26 cellular contexts compared by ENCODE assay signal in the genomic region with DNA sequence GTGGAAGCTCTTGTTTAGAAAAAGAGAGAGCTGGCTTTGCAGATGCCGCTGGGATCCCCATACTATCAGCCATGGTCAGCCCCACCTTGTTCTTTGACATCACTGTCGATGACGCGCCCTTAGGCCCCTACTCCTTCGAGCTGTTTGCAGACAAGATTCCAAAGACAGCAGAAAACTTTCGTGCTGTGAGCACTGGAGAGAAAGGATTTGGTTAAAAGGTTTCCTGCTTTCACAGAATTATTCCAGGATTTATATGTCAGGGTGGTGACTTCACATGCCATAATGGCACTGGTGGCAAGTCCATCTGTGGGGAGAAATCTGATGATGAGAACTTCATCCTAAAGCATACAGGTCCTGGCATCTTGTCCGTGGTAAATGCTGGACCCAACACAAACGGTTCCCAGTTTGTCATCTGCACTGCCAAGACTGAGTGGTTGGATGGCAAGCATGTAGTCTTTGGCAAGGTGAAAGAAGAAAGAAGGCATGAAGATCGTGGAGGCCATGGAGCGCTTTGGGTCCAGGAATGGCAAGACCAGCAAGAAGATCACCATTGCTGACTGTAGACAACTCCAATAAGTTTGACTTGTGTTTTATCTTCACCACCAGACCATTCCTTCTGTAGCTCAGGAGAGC. TPM values are rescaled to one million over a fixed set of nuclear protein-coding genes. Genes with fewer than 3 reads are reported as not detected.
"Had no signal": no experiment of that assay in that cellular context is flagged by ENCODE, and none has a peak within 500 bp of the region (broad histone marks: within the 10 kb centered on the region; RNA-seq: fewer than 3 reads in every experiment).

No MANE protein-coding gene starts in this region.

- H3K27me3 ChIP-seq: ascending aorta, brain microvascular endothelial cell, gastroesophageal sphincter, hepatocyte, upper lobe of left lung had no signal

- ATAC-seq: activated CD4-positive, CD25-positive, alpha-beta regulatory T cell treated with anti-CD3 and anti-CD28 coated beads, Interleukin-2, amount 50 U/mL, for 24 hours; activated T-cell treated with anti-CD3 and anti-CD28 coated beads, Interleukin-2, amount 50 U/mL, for 72 hours; gastroesophageal sphincter; left colon; naive thymus-derived CD8-positive, alpha-beta T cell; right cardiac atrium; stimulated activated naive CD8-positive, alpha-beta T cell treated with anti-CD3 and anti-CD28 coated beads, Interleukin-15, Interleukin-2, amounts not matched to agents 100 U/mL and 50 U/mL, for 24 hours had no signal

- H3K36me3 ChIP-seq: ascending aorta, brain microvascular endothelial cell, gastroesophageal sphincter, thoracic aorta, upper lobe of left lung had no signal

- H3K4me3 ChIP-seq: ascending aorta, gastroesophageal sphincter, hepatocyte, thoracic aorta, upper lobe of left lung had no signal

- H3K27ac Mint-ChIP-seq: activated naive CD4-positive, alpha-beta T cell treated with anti-CD3 and anti-CD28 coated beads, Interleukin-2, amount 10 ng/mL, durations not matched to agents 7 days and 5 days; activated naive CD8-positive, alpha-beta T cell treated with anti-CD3 and anti-CD28 coated beads, Interleukin-2, amount 10 ng/mL, durations not matched to agents 7 days and 5 days; activated T-cell treated with anti-CD3 and anti-CD28 coated beads, Interleukin-2, amount 50 U/mL, for 72 hours; T-helper 1 cell treated with Interleukin-12 subunit alpha and Interleukin-12 subunit beta and Interleukin-4 antibody, amounts not matched to agents 30 μg/mL and 1 μg/mL, for 36 hours had no signal

- H3K9me3 ChIP-seq: ascending aorta, gastroesophageal sphincter, thoracic aorta, upper lobe of left lung had no signal

- DNase-seq: activated CD4-positive, alpha-beta T cell treated with anti-CD3 and anti-CD28 coated beads for 48 hours; activated CD4-positive, alpha-beta T cell treated with anti-CD3 and anti-CD28 coated beads, Interleukin-2, amount 50 U/mL, for 48 hours; activated gamma-delta T cell; activated naive CD4-positive, alpha-beta T cell treated with anti-CD3 and anti-CD28 coated beads, Interleukin-2, amount 10 ng/mL, durations not matched to agents 7 days and 5 days; activated naive CD8-positive, alpha-beta T cell treated with anti-CD3 and anti-CD28 coated beads, Interleukin-2, amount 10 ng/mL, durations not matched to agents 7 days and 5 days; activated T-cell treated with anti-CD3 and anti-CD28 coated beads for 4 hours; activated T-cell treated with anti-CD3 and anti-CD28 coated beads, Interleukin-2, amount 50 U/mL, for 72 hours; brain microvascular endothelial cell; cortex of kidney; kidney; left colon; naive thymus-derived CD8-positive, alpha-beta T cell; right cardiac atrium; stimulated activated CD4-positive, alpha-beta T cell treated with anti-CD3 and anti-CD28 coated beads, Interleukin-2, amount 100 ng/mL, for 48 hours; stimulated activated naive CD8-positive, alpha-beta T cell treated with anti-CD3 and anti-CD28 coated beads, Interleukin-15, Interleukin-2, amounts not matched to agents 100 U/mL and 50 U/mL, for 24 hours; SW 1271; T-helper 9 cell; upper lobe of left lung had no signal

- H3K27ac ChIP-seq: ascending aorta, brain microvascular endothelial cell, gastroesophageal sphincter, hepatocyte, thoracic aorta, upper lobe of left lung, VCaP had no signal

- H3K36me3 Mint-ChIP-seq: activated naive CD4-positive, alpha-beta T cell treated with anti-CD3 and anti-CD28 coated beads, Interleukin-2, amount 10 ng/mL, durations not matched to agents 7 days and 5 days; activated naive CD8-positive, alpha-beta T cell treated with anti-CD3 and anti-CD28 coated beads, Interleukin-2, amount 10 ng/mL, durations not matched to agents 7 days and 5 days had no signal

- H3K9me3 Mint-ChIP-seq: activated naive CD4-positive, alpha-beta T cell treated with anti-CD3 and anti-CD28 coated beads, Interleukin-2, amount 10 ng/mL, durations not matched to agents 7 days and 5 days; activated naive CD8-positive, alpha-beta T cell treated with anti-CD3 and anti-CD28 coated beads, Interleukin-2, amount 10 ng/mL, durations not matched to agents 7 days and 5 days; activated T-cell treated with anti-CD3 and anti-CD28 coated beads, Interleukin-2, amount 50 U/mL, for 72 hours; naive thymus-derived CD8-positive, alpha-beta T cell; T-helper 1 cell treated with Interleukin-12 subunit alpha and Interleukin-12 subunit beta and Interleukin-4 antibody, amounts not matched to agents 30 μg/mL and 1 μg/mL, for 36 hours had no signal

RNA-seq across cellular contexts. Expression of gene NNAT, which starts 9.0 kb away (rescaled TPM):
- total RNA-seq: ascending aorta; cardiac septum; hepatocyte; naive thymus-derived CD8-positive, alpha-beta T cell had no signal
